ENCODE assay signal across 9 cellular contexts in the genomic region with DNA sequence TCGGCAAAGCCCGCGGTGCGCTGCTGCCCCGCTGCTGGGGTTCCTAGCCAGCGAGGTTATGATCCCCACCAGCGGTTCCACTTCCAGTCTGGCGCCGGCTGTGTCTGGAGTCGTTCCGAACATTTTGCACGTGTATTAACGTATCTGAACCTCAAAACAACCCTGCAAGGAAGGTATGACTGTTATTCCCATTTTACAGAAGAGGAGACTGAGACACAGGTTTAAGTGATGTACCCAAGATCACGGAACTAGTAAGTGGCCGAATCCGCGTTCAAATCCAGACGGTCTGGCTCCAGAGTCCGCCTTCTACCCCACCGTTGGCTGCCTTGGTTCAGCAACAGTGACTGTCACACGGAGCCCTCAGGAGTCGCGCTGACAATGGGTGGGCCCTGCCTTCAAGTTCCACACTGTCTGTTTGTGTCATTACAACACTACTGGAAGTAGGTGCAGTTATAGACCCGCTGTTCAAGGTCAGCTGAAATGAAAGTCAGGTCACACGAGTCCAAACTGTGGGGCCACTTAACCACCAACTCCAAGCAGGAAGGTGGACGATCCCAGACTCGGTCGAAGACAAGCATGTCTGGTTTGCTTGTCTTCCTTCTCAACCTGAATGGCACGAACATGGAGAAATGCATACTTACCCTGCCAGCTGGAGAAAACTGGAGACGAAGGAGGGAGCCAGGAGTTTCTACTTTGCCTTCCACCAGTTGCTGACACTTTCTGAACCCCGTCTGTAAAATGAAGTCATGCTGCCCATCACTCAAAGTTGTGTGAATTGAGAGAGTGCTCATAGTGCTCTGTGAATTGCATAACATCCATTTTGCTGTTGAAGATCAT. TPM values are rescaled to one million over a fixed set of nuclear protein-coding genes. Genes with fewer than 3 reads are reported as not detected.
DNase-seq lines count a peak whose midpoint lies in the region; ATAC-seq, FAIRE-seq and TF ChIP-seq lines count a peak whose summit lies in the region.
"Had no signal": no experiment of that assay in that cellular context is flagged by ENCODE, and none has a peak within 500 bp of the region (broad histone marks: within the 10 kb centered on the region; RNA-seq: fewer than 3 reads in every experiment).

No MANE protein-coding gene starts in this region.

- H3K27ac ChIP-seq in gastrocnemius medialis = peak overlapping the region; percentile 83 to 99 (median 88)

- FAIRE-seq in H54 (lab: Jason Lieb, UNC) (no peak), GM19239 (lab: Jason Lieb, UNC) (no peak)

- peaks cover 31% of the 10 kb centered on the region for H3K27me3 Mint-ChIP-seq in T-helper 17 cell

- H3K9me3 ChIP-seq in T-helper 17 cell (ENCODE audit: control insufficient read depth, low read length, poor library complexity, severe bottlenecking) (no peaks in the 10 kb centered on the region), gastrocnemius medialis (no peaks in the 10 kb centered on the region)

- TF ChIP-seq POLR2A in H54 (IDR thresholded peaks at IDR 0.05; ENCODE audit: low read depth, low read length) = peak; percentile 39; the same call in 1 of the 2 replicates
- no peak for TF ChIP-seq POLR2A in gastrocnemius medialis (IDR thresholded peaks at IDR 0.05)

- intact Hi-C loops in gastrocnemius medialis (cut with DNase I; ENCODE audit: low total_unique reads) = loop anchor here (1.0 to 5.0 kb wide), 7 partner anchors 13 to 468 kb away; partner anchors contain the start of genes CSNK2A1, FAM110A and RBCK1
- intact Hi-C loops in head of caudate nucleus (cut with DNase I) = no loop called here

- TF ChIP-seq CTCF in foreskin fibroblast (IDR thresholded peaks at IDR 0.05; ENCODE audit: low read depth, low read length) (no peak), gastrocnemius medialis (IDR thresholded peaks at IDR 0.05 in 4 of 5, conservative IDR thresholded peaks at IDR 0.05 in 1 of 5) (no peak)

- ATAC-seq in T-helper 17 cell (no peak), gastrocnemius medialis (peak; percentile 12 to 29)

- peaks cover 19 to 21% of the 10 kb centered on the region in 2 donors for H3K4me1 ChIP-seq in gastrocnemius medialis

- peak overlapping the region; percentile 78 for H3K4me3 Mint-ChIP-seq in T-helper 17 cell

- no peak for DNase-seq in H54 (ENCODE audit: insufficient read length, low spot score)
- no peak for DNase-seq in T-helper 17 cell
- no peak for DNase-seq in foreskin fibroblast
- peak in 1 of 2 donors; percentile 20 for DNase-seq in gastrocnemius medialis
- no peak for DNase-seq in kidney tubule cell (ENCODE audit: low spot score)
- DNase-seq in mesenteric fat pad (ENCODE audit: low spot score) = no peak
- DNase-seq in head of caudate nucleus = no peak
- DNase-seq in GM19239 (ENCODE audit: insufficient read length, low spot score) = no peak

- H3K36me3 Mint-ChIP-seq in T-helper 17 cell (ENCODE audit: low read depth) = peaks cover 7% of the 10 kb centered on the region

- H3K4me3 ChIP-seq in foreskin fibroblast (ENCODE audit: low read depth in 1 of 2, low read length in 2 of 2) (peak overlapping the region; percentile 63 to 66), gastrocnemius medialis (peak overlapping the region; percentile 76 to 99 (median 82))

- H3K4me1 Mint-ChIP-seq in T-helper 17 cell = peaks cover 25% of the 10 kb centered on the region

- H3K27me3 ChIP-seq in gastrocnemius medialis = no peaks in the 10 kb centered on the region

- H3K27ac Mint-ChIP-seq in T-helper 17 cell = no peak overlapping the region

- in situ Hi-C loops in gastrocnemius medialis (cut with MboI; ENCODE audit: low sequenced_read_pairs in 4 of 4) = loop anchor here in 2 of 4 donors (10.0 kb wide), 2 partner anchors 99 to 109 kb away; partner anchors contain the start of gene CSNK2A1 (in 1 of the 2)

- peaks cover 0 to 25% of the 10 kb centered on the region in 2 donors for H3K36me3 ChIP-seq in gastrocnemius medialis

RNA-seq across cellular contexts. Expression of gene SRXN1, which starts 0.8 kb away (rescaled TPM):
- 1 to 10 TPM; 2.9 to 3.5 TPM for total RNA-seq in T-helper 17 cell
- total RNA-seq in gastrocnemius medialis = 100 to 1,000 TPM in 3 of 4 donors, 10 to 100 TPM in 1; 87.9 to 170 (median 128) TPM
- total RNA-seq in mesenteric fat pad = 41.5 TPM

RNA-seq across cellular contexts. Expression of gene SCRT2, which starts 21.8 kb away (rescaled TPM):
- total RNA-seq in T-helper 17 cell (not detected), gastrocnemius medialis (not detected), mesenteric fat pad (not detected)
- total RNA-seq: HT1080 had no signal

RNA-seq across cellular contexts. Expression of gene TCF15, which starts 43.7 kb away (rescaled TPM):
- not detected for total RNA-seq in T-helper 17 cell
- total RNA-seq in gastrocnemius medialis = 10 to 100 TPM in 1 of 4 donors, 1 to 10 TPM in 3; 3.6 to 10.7 (median 4.1) TPM
- total RNA-seq in mesenteric fat pad = 7.0 TPM
- total RNA-seq: HT1080 had no signal
